In the genomic region with DNA sequence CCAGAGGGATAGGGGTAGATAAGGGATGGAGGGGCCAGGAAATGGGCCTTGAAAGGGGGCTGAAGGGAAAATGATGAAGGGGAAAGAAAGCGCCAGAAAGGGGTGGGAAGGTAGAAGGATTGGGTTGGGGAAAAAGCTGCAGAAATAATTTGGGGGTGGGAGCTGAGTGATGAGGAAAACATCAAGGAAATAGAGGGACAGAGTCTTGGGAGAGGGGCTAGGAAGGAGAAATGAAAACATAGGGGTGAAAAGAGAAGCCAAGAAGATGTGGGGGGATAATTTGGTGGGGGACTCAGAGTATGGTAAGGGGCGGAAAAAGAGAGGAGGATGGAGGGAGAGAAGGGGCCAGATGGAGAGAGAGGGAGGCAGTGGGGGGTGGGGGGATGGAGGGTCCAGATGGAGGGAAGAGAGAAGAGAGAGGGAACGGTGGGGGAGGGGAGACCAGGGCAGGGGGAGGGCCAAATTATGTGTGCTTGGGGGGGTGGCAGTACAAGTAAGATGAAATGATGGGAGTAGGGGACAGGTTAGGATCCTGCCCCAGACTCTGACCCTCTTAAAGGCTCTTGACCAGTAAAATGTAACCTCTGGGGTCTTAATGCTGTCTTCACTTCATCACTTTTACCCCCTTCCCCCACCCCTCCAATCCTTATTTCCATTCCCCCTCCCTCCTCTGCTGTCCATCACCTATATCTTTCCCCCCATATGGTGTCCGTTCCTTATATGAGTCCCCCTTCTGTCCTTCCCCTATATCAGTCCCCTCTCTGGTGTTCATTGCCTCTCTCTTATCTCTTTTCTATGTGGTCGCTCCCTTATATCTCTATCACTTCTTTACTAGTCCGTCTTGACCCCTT, we compare ENCODE assay signal across 8 cellular contexts. TPM values are rescaled to one million over a fixed set of nuclear protein-coding genes. Genes with fewer than 3 reads are reported as not detected.
DNase-seq lines count a peak whose midpoint lies in the region; ATAC-seq, FAIRE-seq and TF ChIP-seq lines count a peak whose summit lies in the region.

No MANE protein-coding gene starts in this region.

- H3K27me3 ChIP-seq in HepG2 (ENCODE audit: control insufficient read depth in 1 of 2, insufficient read depth in 2 of 2, low read length in 2 of 2) (peaks cover 2 to 35% of the 10 kb centered on the region in 2 experiments; a peak in 3 of 5 replicates), right lobe of liver (no peaks in the 10 kb centered on the region)

- TF ChIP-seq CTCF in HepG2 (CRISPR knock-in tag; IDR thresholded peaks at IDR 0.05) (no peak), right lobe of liver (IDR thresholded peaks at IDR 0.05) (no peak)

- H3K36me3 ChIP-seq in HepG2 (replicated peaks in 1 of 2; ENCODE audit: control insufficient read depth in 1 of 2, insufficient read depth in 2 of 2, low read length in 2 of 2) (peaks cover 3 to 7% of the 10 kb centered on the region in 2 experiments), right lobe of liver (peaks cover 0 to 3% (median under 1%) of the 10 kb centered on the region in 4 donors)

- H3K4me2 ChIP-seq in HepG2 (ENCODE audit: low read depth, low read length) = no peak overlapping the region

- ATAC-seq in HepG2 = no peak
- no peak for ATAC-seq in right lobe of liver

- WGBS in HepG2 (ENCODE audit: low lambda C conversion rate) = 37% methylated on average over 6 of the region's 6 CpGs
- 52% methylated on average over 5 of the region's 6 CpGs for WGBS in right lobe of liver (ENCODE audit: insufficient coverage, low coverage, low lambda C conversion rate, missing lambda C conversion rate)

- peaks cover 18% of the 10 kb centered on the region for H3K79me2 ChIP-seq in HepG2 (ENCODE audit: insufficient read depth, low read length)

- peaks cover 75% of the 10 kb centered on the region for H3K4me1 Mint-ChIP-seq in activated naive CD8-positive, alpha-beta T cell (ENCODE audit: low read depth)

- H3K9me3 Mint-ChIP-seq in activated naive CD8-positive, alpha-beta T cell (ENCODE audit: low read depth) = no peaks in the 10 kb centered on the region

- in situ Hi-C loops in HepG2 (cut with HindIII; ENCODE audit: extremely low pct_ligation_motif_present, low pct_unique_long_range_greater_than_20kb) = loop anchor here (25.0 kb wide), 1 partner anchor 133 kb away; the partner anchor contains the start of genes B3GALT4, PFDN6, RGL2 and WDR46

- H3K9me3 ChIP-seq in HepG2 (ENCODE audit: low read length) (no peaks in the 10 kb centered on the region), right lobe of liver (no peaks in the 10 kb centered on the region)

- CTCF ChIA-PET in HepG2 (lab: Yijun Ruan, JAX; ENCODE audit: low intra/inter-chr PET ratio, low total read pairs) = no interaction called here

- no peaks in the 10 kb centered on the region for H3K27me3 Mint-ChIP-seq in activated naive CD8-positive, alpha-beta T cell

- TF ChIP-seq POLR2A in HepG2 (IDR thresholded peaks at IDR 0.05; ENCODE audit: insufficient read depth in 1 of 2, low read depth in 2 of 2, low read length in 2 of 2) (no peak), right lobe of liver (IDR thresholded peaks at IDR 0.05) (no peak)

- H3K27ac ChIP-seq in HepG2 (ENCODE audit: extremely low read length, insufficient read depth, low read length) (no peak overlapping the region), right lobe of liver (no peak overlapping the region)

- BruUV-seq in HepG2 (replicated peaks; lab: Mats Ljungman, UMichigan) = no TSS peak

- no peak for TF ChIP-seq RAD21 in HepG2 (CRISPR knock-in tag; IDR thresholded peaks at IDR 0.05)

- POLR2A ChIA-PET in HepG2 (lab: Yijun Ruan, JAX) = no interaction called here

- no peak overlapping the region for H2AFZ ChIP-seq in HepG2 (ENCODE audit: low read length)

- no peak for FAIRE-seq in HepG2 (lab: Jason Lieb, UNC)

- H3K4me3 ChIP-seq in HepG2 (replicated peaks in 1 of 3; ENCODE audit: insufficient read depth in 1 of 3, low read depth in 2 of 3, low read length in 3 of 3) (no peak overlapping the region), right lobe of liver (no peak overlapping the region)

- peaks cover 51% of the 10 kb centered on the region for H3K4me1 ChIP-seq in HepG2 (ENCODE audit: insufficient read depth, low read length)
- H3K4me1 ChIP-seq in right lobe of liver = peaks cover 0 to 13% (median 3%) of the 10 kb centered on the region in 4 donors

- H3K4me3 Mint-ChIP-seq in activated naive CD8-positive, alpha-beta T cell = peak overlapping the region; percentile 46

- no peak overlapping the region for H3K9ac ChIP-seq in HepG2 (ENCODE audit: insufficient read depth, low read depth, low read length)

- intact Hi-C loops in HepG2 (cut with micrococcal nuclease; ENCODE audit: unreplicated experiment) = no loop called here
- intact Hi-C loops in right lobe of liver (cut with DNase I) = no loop called here

- no peak overlapping the region for H3K27ac Mint-ChIP-seq in activated naive CD8-positive, alpha-beta T cell

- peaks cover 2% of the 10 kb centered on the region for H3K36me3 Mint-ChIP-seq in activated naive CD8-positive, alpha-beta T cell

- DNase-seq in HepG2 (ENCODE audit: low spot score) (no peak), right lobe of liver (no peak), islet precursor cell (peak; percentile 31), NCI-H128 (lab: John Stamatoyannopoulos, UW; ENCODE audit: unreplicated experiment) (no peak), NCI-H226 (no peak), activated gamma-delta T cell (lab: John Stamatoyannopoulos, UW) (no peak), dermis blood vessel endothelial cell (no peak)

- H4K20me1 ChIP-seq in HepG2 (ENCODE audit: insufficient read depth, low read length) = no peaks in the 10 kb centered on the region

- TF ChIP-seq EP300 in HepG2 (IDR thresholded peaks at IDR 0.05; ENCODE audit: low read depth in 2 of 2, low read length in 2 of 2) (no peak), HepG2 (CRISPR knock-in tag; IDR thresholded peaks at IDR 0.05; ENCODE audit: borderline replicate concordance) (no peak)

RNA-seq across cellular contexts. Expression of gene SYNGAP1, which starts 0.9 kb away (rescaled TPM):
- total RNA-seq in HepG2 (2016; rRNA removed; fragmentation: Illumina TruSeq; extraction: Trizol) = 0.41 and 0.75 TPM in 2 replicates
- total RNA-seq in HepG2 (2016; cell fraction: cytosol; rRNA removed; fragmentation: Illumina TruSeq; extraction: Trizol; ENCODE audit: low read depth) = 0.09 and 0.10 TPM in 2 replicates
- 0.42 and 0.78 TPM in 2 replicates for total RNA-seq in HepG2 (2016; cell fraction: insoluble cytoplasmic fraction; rRNA removed; fragmentation: Illumina TruSeq; extraction: Trizol)
- 0.14 and 0.15 TPM in 2 replicates for total RNA-seq in HepG2 (2016; cell fraction: membrane; rRNA removed; fragmentation: Illumina TruSeq; extraction: Trizol)
- total RNA-seq in HepG2 (2016; cell fraction: nucleus; rRNA removed; fragmentation: Illumina TruSeq; extraction: Trizol) = 1.1 and 1.4 TPM in 2 replicates
- 1.1 and 1.9 TPM in 2 replicates for polyA plus RNA-seq in HepG2 (2011; rRNA removed)
- 0.32 and 0.33 TPM in 2 replicates for polyA plus RNA-seq in HepG2 (2011; cell fraction: cytosol; rRNA removed)
- polyA plus RNA-seq in HepG2 (2011; cell fraction: nucleus; rRNA removed) = 12.4 and 12.6 TPM in 2 replicates
- polyA plus RNA-seq in HepG2 (2012) = 2.7 and 3.4 TPM in 2 replicates
- polyA plus RNA-seq in HepG2 (2016; cell fraction: cytosol; fragmentation: Illumina TruSeq; extraction: Trizol; ENCODE audit: low read depth) = 0.07 TPM in 2 replicates
- 0.70 and 1.0 TPM in 2 replicates for polyA plus RNA-seq in HepG2 (2016; cell fraction: insoluble cytoplasmic fraction; fragmentation: Illumina TruSeq; extraction: Trizol; ENCODE audit: low read depth)
- polyA plus RNA-seq in HepG2 (2016; cell fraction: membrane; fragmentation: Illumina TruSeq; extraction: Trizol; ENCODE audit: low read depth) = 0.16 and 0.18 TPM in 2 replicates
- polyA plus RNA-seq in HepG2 (2016; cell fraction: nucleus; fragmentation: Illumina TruSeq; extraction: Trizol; ENCODE audit: insufficient read depth, low read depth) = 6.2 and 14.4 TPM in 2 replicates
- polyA minus RNA-seq in HepG2 (2011; rRNA and poly(A)+ RNA removed; ENCODE audit: low replicate concordance) = 0.98 and 2.6 TPM in 2 replicates
- polyA minus RNA-seq in HepG2 (2011; cell fraction: cytosol; rRNA and poly(A)+ RNA removed) = 0.26 and 0.49 TPM in 2 replicates
- 2.2 and 4.4 TPM in 2 replicates for polyA minus RNA-seq in HepG2 (2011; cell fraction: nucleus; rRNA and poly(A)+ RNA removed)
- 1 to 10 TPM; 1.8 to 4.1 (median 2.8) TPM for total RNA-seq in right lobe of liver
- 2.4 and 2.5 TPM in 2 replicates for total RNA-seq in dermis blood vessel endothelial cell

RNA-seq across cellular contexts. Expression of gene CUTA, which starts 2.8 kb away (rescaled TPM):
- 106 and 180 TPM in 2 replicates for total RNA-seq in HepG2 (2016; rRNA removed; fragmentation: Illumina TruSeq; extraction: Trizol)
- 87.7 and 122 TPM in 2 replicates for total RNA-seq in HepG2 (2016; cell fraction: cytosol; rRNA removed; fragmentation: Illumina TruSeq; extraction: Trizol; ENCODE audit: low read depth)
- 99.2 and 177 TPM in 2 replicates for total RNA-seq in HepG2 (2016; cell fraction: insoluble cytoplasmic fraction; rRNA removed; fragmentation: Illumina TruSeq; extraction: Trizol)
- total RNA-seq in HepG2 (2016; cell fraction: membrane; rRNA removed; fragmentation: Illumina TruSeq; extraction: Trizol) = 103 and 132 TPM in 2 replicates
- total RNA-seq in HepG2 (2016; cell fraction: nucleus; rRNA removed; fragmentation: Illumina TruSeq; extraction: Trizol) = 108 and 119 TPM in 2 replicates
- 169 and 170 TPM in 2 replicates for polyA plus RNA-seq in HepG2 (2011; rRNA removed)
- 216 and 233 TPM in 2 replicates for polyA plus RNA-seq in HepG2 (2011; cell fraction: cytosol; rRNA removed)
- polyA plus RNA-seq in HepG2 (2011; cell fraction: nucleus; rRNA removed) = 172 and 210 TPM in 2 replicates
- polyA plus RNA-seq in HepG2 (2012) = 255 and 283 TPM in 2 replicates
- polyA plus RNA-seq in HepG2 (2016; cell fraction: cytosol; fragmentation: Illumina TruSeq; extraction: Trizol; ENCODE audit: low read depth) = 146 and 200 TPM in 2 replicates
- 151 and 161 TPM in 2 replicates for polyA plus RNA-seq in HepG2 (2016; cell fraction: insoluble cytoplasmic fraction; fragmentation: Illumina TruSeq; extraction: Trizol; ENCODE audit: low read depth)
- 164 and 192 TPM in 2 replicates for polyA plus RNA-seq in HepG2 (2016; cell fraction: membrane; fragmentation: Illumina TruSeq; extraction: Trizol; ENCODE audit: low read depth)
- polyA plus RNA-seq in HepG2 (2016; cell fraction: nucleus; fragmentation: Illumina TruSeq; extraction: Trizol; ENCODE audit: insufficient read depth, low read depth) = 257 and 280 TPM in 2 replicates
- polyA minus RNA-seq in HepG2 (2011; rRNA and poly(A)+ RNA removed; ENCODE audit: low replicate concordance) = 123 and 177 TPM in 2 replicates
- 58.9 and 70.6 TPM in 2 replicates for polyA minus RNA-seq in HepG2 (2011; cell fraction: cytosol; rRNA and poly(A)+ RNA removed)
- polyA minus RNA-seq in HepG2 (2011; cell fraction: nucleus; rRNA and poly(A)+ RNA removed) = 46.0 and 46.9 TPM in 2 replicates
- 100 to 1,000 TPM in 3 of 6 experiments, 10 to 100 TPM in 3; 81.4 to 114 (median 97.4) TPM for total RNA-seq in right lobe of liver
- total RNA-seq in dermis blood vessel endothelial cell = 61.3 and 61.7 TPM in 2 replicates

RNA-seq across cellular contexts. Expression of gene PHF1, which starts 9.9 kb away (rescaled TPM):
- total RNA-seq in HepG2 (2016; rRNA removed; fragmentation: Illumina TruSeq; extraction: Trizol) = 14.3 and 25.4 TPM in 2 replicates
- 8.6 and 10.0 TPM in 2 replicates for total RNA-seq in HepG2 (2016; cell fraction: cytosol; rRNA removed; fragmentation: Illumina TruSeq; extraction: Trizol; ENCODE audit: low read depth)
- 13.8 and 26.7 TPM in 2 replicates for total RNA-seq in HepG2 (2016; cell fraction: insoluble cytoplasmic fraction; rRNA removed; fragmentation: Illumina TruSeq; extraction: Trizol)
- 20.1 and 20.5 TPM in 2 replicates for total RNA-seq in HepG2 (2016; cell fraction: membrane; rRNA removed; fragmentation: Illumina TruSeq; extraction: Trizol)
- 25.9 and 27.3 TPM in 2 replicates for total RNA-seq in HepG2 (2016; cell fraction: nucleus; rRNA removed; fragmentation: Illumina TruSeq; extraction: Trizol)
- 61.9 and 77.2 TPM in 2 replicates for polyA plus RNA-seq in HepG2 (2011; rRNA removed)
- polyA plus RNA-seq in HepG2 (2011; cell fraction: cytosol; rRNA removed) = 41.5 and 45.3 TPM in 2 replicates
- polyA plus RNA-seq in HepG2 (2011; cell fraction: nucleus; rRNA removed) = 358 and 376 TPM in 2 replicates
- polyA plus RNA-seq in HepG2 (2012) = 45.7 and 67.9 TPM in 2 replicates
- polyA plus RNA-seq in HepG2 (2016; cell fraction: cytosol; fragmentation: Illumina TruSeq; extraction: Trizol; ENCODE audit: low read depth) = 16.9 and 19.4 TPM in 2 replicates
- 26.3 and 31.9 TPM in 2 replicates for polyA plus RNA-seq in HepG2 (2016; cell fraction: insoluble cytoplasmic fraction; fragmentation: Illumina TruSeq; extraction: Trizol; ENCODE audit: low read depth)
- polyA plus RNA-seq in HepG2 (2016; cell fraction: membrane; fragmentation: Illumina TruSeq; extraction: Trizol; ENCODE audit: low read depth) = 31.4 and 34.9 TPM in 2 replicates
- 98.6 and 111 TPM in 2 replicates for polyA plus RNA-seq in HepG2 (2016; cell fraction: nucleus; fragmentation: Illumina TruSeq; extraction: Trizol; ENCODE audit: insufficient read depth, low read depth)
- polyA minus RNA-seq in HepG2 (2011; rRNA and poly(A)+ RNA removed; ENCODE audit: low replicate concordance) = 22.2 and 35.1 TPM in 2 replicates
- 11.8 and 13.5 TPM in 2 replicates for polyA minus RNA-seq in HepG2 (2011; cell fraction: cytosol; rRNA and poly(A)+ RNA removed)
- 33.0 and 41.3 TPM in 2 replicates for polyA minus RNA-seq in HepG2 (2011; cell fraction: nucleus; rRNA and poly(A)+ RNA removed)
- total RNA-seq in right lobe of liver = 10 to 100 TPM; 14.7 to 21.3 (median 18.3) TPM
- total RNA-seq in dermis blood vessel endothelial cell = 14.4 and 16.5 TPM in 2 replicates

RNA-seq across cellular contexts. Expression of gene KIFC1, which starts 29.1 kb away (rescaled TPM):
- 45.5 and 47.6 TPM in 2 replicates for total RNA-seq in HepG2 (2016; rRNA removed; fragmentation: Illumina TruSeq; extraction: Trizol)
- total RNA-seq in HepG2 (2016; cell fraction: cytosol; rRNA removed; fragmentation: Illumina TruSeq; extraction: Trizol; ENCODE audit: low read depth) = 7.7 and 8.2 TPM in 2 replicates
- 43.2 and 48.8 TPM in 2 replicates for total RNA-seq in HepG2 (2016; cell fraction: insoluble cytoplasmic fraction; rRNA removed; fragmentation: Illumina TruSeq; extraction: Trizol)
- 18.6 and 22.9 TPM in 2 replicates for total RNA-seq in HepG2 (2016; cell fraction: membrane; rRNA removed; fragmentation: Illumina TruSeq; extraction: Trizol)
- total RNA-seq in HepG2 (2016; cell fraction: nucleus; rRNA removed; fragmentation: Illumina TruSeq; extraction: Trizol) = 40.9 and 44.4 TPM in 2 replicates
- polyA plus RNA-seq in HepG2 (2011; rRNA removed) = 20.4 and 25.0 TPM in 2 replicates
- 12.6 and 23.6 TPM in 2 replicates for polyA plus RNA-seq in HepG2 (2011; cell fraction: cytosol; rRNA removed)
- 42.5 and 71.9 TPM in 2 replicates for polyA plus RNA-seq in HepG2 (2011; cell fraction: nucleus; rRNA removed)
- 13.7 and 21.2 TPM in 2 replicates for polyA plus RNA-seq in HepG2 (2012)
- polyA plus RNA-seq in HepG2 (2016; cell fraction: cytosol; fragmentation: Illumina TruSeq; extraction: Trizol; ENCODE audit: low read depth) = 3.3 and 3.9 TPM in 2 replicates
- 50.9 and 58.4 TPM in 2 replicates for polyA plus RNA-seq in HepG2 (2016; cell fraction: insoluble cytoplasmic fraction; fragmentation: Illumina TruSeq; extraction: Trizol; ENCODE audit: low read depth)
- polyA plus RNA-seq in HepG2 (2016; cell fraction: membrane; fragmentation: Illumina TruSeq; extraction: Trizol; ENCODE audit: low read depth) = 6.2 and 7.1 TPM in 2 replicates
- polyA plus RNA-seq in HepG2 (2016; cell fraction: nucleus; fragmentation: Illumina TruSeq; extraction: Trizol; ENCODE audit: insufficient read depth, low read depth) = 83.2 and 93.0 TPM in 2 replicates
- polyA minus RNA-seq in HepG2 (2011; rRNA and poly(A)+ RNA removed; ENCODE audit: low replicate concordance) = 36.0 and 106 TPM in 2 replicates
- 8.9 and 14.8 TPM in 2 replicates for polyA minus RNA-seq in HepG2 (2011; cell fraction: cytosol; rRNA and poly(A)+ RNA removed)
- 35.4 and 47.3 TPM in 2 replicates for polyA minus RNA-seq in HepG2 (2011; cell fraction: nucleus; rRNA and poly(A)+ RNA removed)
- total RNA-seq in right lobe of liver = 1 to 10 TPM in 3 of 6 experiments, under 1 TPM in 2, not detected in 1; 0.29 to 4.4 (median 1.3) TPM
- total RNA-seq in dermis blood vessel endothelial cell = 12.4 and 34.3 TPM in 2 replicates

RNA-seq across cellular contexts. Expression of gene ZBTB9, which starts 33.7 kb away (rescaled TPM):
- 9.2 and 11.5 TPM in 2 replicates for total RNA-seq in HepG2 (2016; rRNA removed; fragmentation: Illumina TruSeq; extraction: Trizol)
- total RNA-seq in HepG2 (2016; cell fraction: cytosol; rRNA removed; fragmentation: Illumina TruSeq; extraction: Trizol; ENCODE audit: low read depth) = 1.1 and 1.9 TPM in 2 replicates
- 10.0 and 10.1 TPM in 2 replicates for total RNA-seq in HepG2 (2016; cell fraction: insoluble cytoplasmic fraction; rRNA removed; fragmentation: Illumina TruSeq; extraction: Trizol)
- 4.7 and 6.0 TPM in 2 replicates for total RNA-seq in HepG2 (2016; cell fraction: membrane; rRNA removed; fragmentation: Illumina TruSeq; extraction: Trizol)
- 6.5 and 6.7 TPM in 2 replicates for total RNA-seq in HepG2 (2016; cell fraction: nucleus; rRNA removed; fragmentation: Illumina TruSeq; extraction: Trizol)
- 5.3 and 7.1 TPM in 2 replicates for polyA plus RNA-seq in HepG2 (2011; rRNA removed)
- 3.8 and 5.0 TPM in 2 replicates for polyA plus RNA-seq in HepG2 (2011; cell fraction: cytosol; rRNA removed)
- 3.6 and 4.8 TPM in 2 replicates for polyA plus RNA-seq in HepG2 (2011; cell fraction: nucleus; rRNA removed)
- 7.1 and 7.6 TPM in 2 replicates for polyA plus RNA-seq in HepG2 (2012)
- polyA plus RNA-seq in HepG2 (2016; cell fraction: cytosol; fragmentation: Illumina TruSeq; extraction: Trizol; ENCODE audit: low read depth) = 0.71 and 0.88 TPM in 2 replicates
- 9.1 and 13.0 TPM in 2 replicates for polyA plus RNA-seq in HepG2 (2016; cell fraction: insoluble cytoplasmic fraction; fragmentation: Illumina TruSeq; extraction: Trizol; ENCODE audit: low read depth)
- 2.4 and 2.5 TPM in 2 replicates for polyA plus RNA-seq in HepG2 (2016; cell fraction: membrane; fragmentation: Illumina TruSeq; extraction: Trizol; ENCODE audit: low read depth)
- polyA plus RNA-seq in HepG2 (2016; cell fraction: nucleus; fragmentation: Illumina TruSeq; extraction: Trizol; ENCODE audit: insufficient read depth, low read depth) = 7.9 and 11.1 TPM in 2 replicates
- 12.4 and 17.3 TPM in 2 replicates for polyA minus RNA-seq in HepG2 (2011; rRNA and poly(A)+ RNA removed; ENCODE audit: low replicate concordance)
- 5.9 and 8.3 TPM in 2 replicates for polyA minus RNA-seq in HepG2 (2011; cell fraction: cytosol; rRNA and poly(A)+ RNA removed)
- polyA minus RNA-seq in HepG2 (2011; cell fraction: nucleus; rRNA and poly(A)+ RNA removed) = 4.5 and 5.7 TPM in 2 replicates
- total RNA-seq in right lobe of liver = 1 to 10 TPM; 2.5 to 3.8 (median 2.9) TPM
- 5.5 and 6.3 TPM in 2 replicates for total RNA-seq in dermis blood vessel endothelial cell
